Comparison of ENCODE assay signal across 15 cellular contexts in genomic region chr2:84247532-84247931, GRCh38.
"Had no signal": no experiment of that assay in that cellular context is flagged by ENCODE, and none has a peak within 500 bp of the region (broad histone marks: within the 10 kb centered on the region; RNA-seq: fewer than 3 reads in every experiment).

No MANE protein-coding gene starts in this region.

- H3K9me3 Mint-ChIP-seq: activated naive CD8-positive, alpha-beta T cell treated with anti-CD3 and anti-CD28 coated beads, Interleukin-2, amount 10 ng/mL, durations not matched to agents 7 days and 5 days had no signal

- FAIRE-seq: colon had no signal

- H3K27me3 ChIP-seq: cardiac muscle cell, gastroesophageal sphincter, suprapubic skin, upper lobe of left lung had no signal

- H3K4me1 Mint-ChIP-seq: activated naive CD8-positive, alpha-beta T cell treated with anti-CD3 and anti-CD28 coated beads, Interleukin-2, amount 10 ng/mL, durations not matched to agents 7 days and 5 days had no signal

- H3K36me3 Mint-ChIP-seq: activated naive CD8-positive, alpha-beta T cell treated with anti-CD3 and anti-CD28 coated beads, Interleukin-2, amount 10 ng/mL, durations not matched to agents 7 days and 5 days had no signal

- H3K9me3 ChIP-seq: gastroesophageal sphincter, suprapubic skin, upper lobe of left lung had no signal

- H3K4me3 Mint-ChIP-seq: activated CD8-positive, alpha-beta T cell treated with anti-CD3 and anti-CD28 coated beads, Interleukin-2, amount 10 ng/mL, durations not matched to agents 7 days and 5 days; activated naive CD8-positive, alpha-beta T cell treated with anti-CD3 and anti-CD28 coated beads, Interleukin-2, amount 10 ng/mL, durations not matched to agents 7 days and 5 days had no signal

- H3K27ac ChIP-seq: cardiac muscle cell, gastroesophageal sphincter, suprapubic skin, upper lobe of left lung, VCaP had no signal

- H3K4me3 ChIP-seq: cardiac muscle cell, gastroesophageal sphincter, suprapubic skin, upper lobe of left lung had no signal

- ATAC-seq: activated CD8-positive, alpha-beta T cell treated with anti-CD3 and anti-CD28 coated beads, Interleukin-2, amount 10 ng/mL, durations not matched to agents 7 days and 5 days; gastroesophageal sphincter; left colon; stimulated activated naive CD8-positive, alpha-beta T cell treated with anti-CD3 and anti-CD28 coated beads, Interleukin-15, Interleukin-2, amounts not matched to agents 100 U/mL and 50 U/mL, for 24 hours had no signal

- H3K4me1 ChIP-seq: gastroesophageal sphincter, suprapubic skin, upper lobe of left lung had no signal

- H3K36me3 ChIP-seq: cardiac muscle cell, gastroesophageal sphincter, suprapubic skin, upper lobe of left lung had no signal

- H3K27ac Mint-ChIP-seq: activated CD8-positive, alpha-beta T cell treated with anti-CD3 and anti-CD28 coated beads, Interleukin-2, amount 10 ng/mL, durations not matched to agents 7 days and 5 days; activated naive CD8-positive, alpha-beta T cell treated with anti-CD3 and anti-CD28 coated beads, Interleukin-2, amount 10 ng/mL, durations not matched to agents 7 days and 5 days had no signal

- DNase-seq: activated CD4-positive, alpha-beta T cell treated with anti-CD3 and anti-CD28 coated beads for 48 hours; activated CD8-positive, alpha-beta memory T cell treated with anti-CD3 and anti-CD28 coated beads, Interleukin-2, amount 50 U/mL, for 48 hours; activated CD8-positive, alpha-beta T cell treated with anti-CD3 and anti-CD28 coated beads, Interleukin-2, amount 10 ng/mL, durations not matched to agents 7 days and 5 days; activated naive CD8-positive, alpha-beta T cell treated with anti-CD3 and anti-CD28 coated beads, Interleukin-2, amount 10 ng/mL, durations not matched to agents 7 days and 5 days; anterior cingulate cortex; left colon; stimulated activated CD4-positive, alpha-beta T cell treated with anti-CD3 and anti-CD28 coated beads, Interleukin-2, amount 100 ng/mL, for 48 hours; stimulated activated CD8-positive, alpha-beta memory T cell treated with anti-CD3 and anti-CD28 coated beads, Interleukin-4, amount 100 ng/mL, for 48 hours; stimulated activated naive CD8-positive, alpha-beta T cell treated with anti-CD3 and anti-CD28 coated beads, Interleukin-15, Interleukin-2, amounts not matched to agents 100 U/mL and 50 U/mL, for 24 hours; upper lobe of left lung had no signal
